ENCODE assay signal across 8 cellular contexts in the genomic region with DNA sequence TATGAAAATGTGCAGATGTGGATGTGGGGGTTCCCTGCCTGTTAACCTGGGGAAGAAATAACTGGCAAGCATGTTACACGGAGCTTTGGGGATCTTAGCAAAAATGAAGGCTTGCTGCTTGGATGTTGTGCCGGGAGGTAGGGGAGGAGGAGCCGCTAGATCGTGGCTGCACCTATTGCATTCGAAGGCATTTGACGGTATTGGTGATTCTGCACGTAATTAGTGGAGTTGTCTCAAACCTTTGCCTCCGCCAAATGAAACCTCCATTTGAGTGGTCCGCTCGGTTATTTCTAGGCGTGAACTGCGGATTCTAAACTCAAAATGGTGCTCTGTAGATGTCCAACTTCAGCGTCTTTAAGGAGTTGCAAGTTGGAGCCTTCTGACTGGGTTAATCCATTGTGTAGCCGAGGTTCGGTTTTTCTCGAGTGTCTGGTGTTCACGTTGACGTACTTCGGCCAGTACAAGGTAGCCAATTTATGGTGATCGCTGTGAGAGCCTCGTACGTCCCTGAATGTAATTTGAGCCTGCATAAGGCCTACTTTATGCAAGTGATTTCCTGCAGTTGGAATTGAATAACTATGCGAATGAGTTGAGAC. TPM values are rescaled to one million over a fixed set of nuclear protein-coding genes. Genes with fewer than 3 reads are reported as not detected.
A peak's percentile ranks its signal among the peaks of the same experiment; 100 is the strongest.
DNase-seq lines count a peak whose midpoint lies in the region; ATAC-seq lines count a peak whose summit lies in the region.

No MANE protein-coding gene starts in this region.

- H3K9ac ChIP-seq in Karpas-422 (ENCODE audit: low read length), result no peak overlapping the region

- H3K27ac ChIP-seq in urinary bladder (ENCODE audit: low read depth) (no peak overlapping the region), Karpas-422 (ENCODE audit: low read length) (no peak overlapping the region)

- no peaks in the 10 kb centered on the region for H3K79me2 ChIP-seq in Karpas-422 (ENCODE audit: low read length)

- H3K4me3 ChIP-seq in urinary bladder (ENCODE audit: low read depth, low read length), result peak overlapping the region; percentile 99
- H3K4me3 ChIP-seq in Karpas-422 (ENCODE audit: low read length), result no peak overlapping the region

- no peak overlapping the region for H2AFZ ChIP-seq in Karpas-422 (ENCODE audit: low read length)

- H3K36me3 ChIP-seq in urinary bladder (ENCODE audit: insufficient read depth) (no peaks in the 10 kb centered on the region), Karpas-422 (ENCODE audit: insufficient read depth, low read length) (no peaks in the 10 kb centered on the region)

- POLR2A ChIA-PET in naive thymus-derived CD8-positive, alpha-beta T cell (lab: Charles Lee), result interaction anchor here (0.7 to 5.7 kb wide), 9 partner anchors 10 to 560 kb away, joined by 3 to 166 read pairs (median 3); partner anchors contain the start of gene TMC8

- H3K4me2 ChIP-seq in Karpas-422 (ENCODE audit: low read depth, low read length, poor library complexity, severe bottlenecking), result no peak overlapping the region

- 30% methylated on average over 23 of the region's 23 CpGs for WGBS in urinary bladder

- H3K4me3 Mint-ChIP-seq in T-helper 1 cell treated with Interleukin-12 subunit alpha and Interleukin-12 subunit beta and Interleukin-4 antibody, amounts not matched to agents 30 μg/mL and 1 μg/mL, for 36 hours, result peak overlapping the region; percentile 88
- H3K4me3 Mint-ChIP-seq in naive thymus-derived CD8-positive, alpha-beta T cell, result peak overlapping the region; percentile 92 to 99 (median 98)

- H3K27me3 Mint-ChIP-seq in T-helper 1 cell treated with Interleukin-12 subunit alpha and Interleukin-12 subunit beta and Interleukin-4 antibody, amounts not matched to agents 30 μg/mL and 1 μg/mL, for 36 hours (ENCODE audit: low read depth), result peaks cover 51% of the 10 kb centered on the region
- H3K27me3 Mint-ChIP-seq in naive thymus-derived CD8-positive, alpha-beta T cell, result peaks cover 0 to 6% (median 0%) of the 10 kb centered on the region in 5 donors

- H3K9me3 Mint-ChIP-seq in T-helper 1 cell treated with Interleukin-12 subunit alpha and Interleukin-12 subunit beta and Interleukin-4 antibody, amounts not matched to agents 30 μg/mL and 1 μg/mL, for 36 hours, result no peaks in the 10 kb centered on the region
- H3K9me3 Mint-ChIP-seq in naive thymus-derived CD8-positive, alpha-beta T cell, result no peaks in the 10 kb centered on the region

- H3K4me1 Mint-ChIP-seq in T-helper 1 cell treated with Interleukin-12 subunit alpha and Interleukin-12 subunit beta and Interleukin-4 antibody, amounts not matched to agents 30 μg/mL and 1 μg/mL, for 36 hours (ENCODE audit: low read depth), result peaks cover 38% of the 10 kb centered on the region
- H3K4me1 Mint-ChIP-seq in naive thymus-derived CD8-positive, alpha-beta T cell, result peaks cover 42 to 69% (median 60%) of the 10 kb centered on the region in 4 donors

- peaks cover 4% of the 10 kb centered on the region for H3K4me1 ChIP-seq in urinary bladder (ENCODE audit: insufficient read depth)
- H3K4me1 ChIP-seq in Karpas-422 (ENCODE audit: low read length), result peaks cover 12% of the 10 kb centered on the region

- peak; percentile 57 for DNase-seq in NCI-H2107 treated with DMSO at 0.1 percent for 48 hours (lab: John Stamatoyannopoulos, UW; ENCODE audit: unreplicated experiment)
- DNase-seq in NCI-H2107 (lab: John Stamatoyannopoulos, UW), result no peak
- DNase-seq in effector CD4-positive, alpha-beta T cell, result peak; percentile 12
- peak in 9 of 10 donors; percentile 25 to 75 (median 58) for DNase-seq in naive thymus-derived CD8-positive, alpha-beta T cell
- no peak for DNase-seq in Karpas-422
- DNase-seq in HT-29 (ENCODE audit: low spot score), result no peak

- no peaks in the 10 kb centered on the region for H3K27me3 ChIP-seq in Karpas-422 (ENCODE audit: low read length)

- H3K9me2 ChIP-seq in Karpas-422 (replicated peaks; ENCODE audit: insufficient read depth, low read length), result no peaks in the 10 kb centered on the region

- H3K9me3 ChIP-seq in Karpas-422 (ENCODE audit: low read length), result no peaks in the 10 kb centered on the region

- H3K27ac Mint-ChIP-seq in T-helper 1 cell treated with Interleukin-12 subunit alpha and Interleukin-12 subunit beta and Interleukin-4 antibody, amounts not matched to agents 30 μg/mL and 1 μg/mL, for 36 hours, result peak overlapping the region; percentile 79
- peak overlapping the region; percentile 92 to 99 (median 97) for H3K27ac Mint-ChIP-seq in naive thymus-derived CD8-positive, alpha-beta T cell

- H4K20me1 ChIP-seq in Karpas-422 (ENCODE audit: insufficient read depth, low read depth, low read length), result no peaks in the 10 kb centered on the region

- ATAC-seq in naive thymus-derived CD8-positive, alpha-beta T cell, result peak; percentile 6 to 15

- peaks cover 11% of the 10 kb centered on the region for H3K36me3 Mint-ChIP-seq in T-helper 1 cell treated with Interleukin-12 subunit alpha and Interleukin-12 subunit beta and Interleukin-4 antibody, amounts not matched to agents 30 μg/mL and 1 μg/mL, for 36 hours (ENCODE audit: low read depth)
- H3K36me3 Mint-ChIP-seq in naive thymus-derived CD8-positive, alpha-beta T cell, result peaks cover 0 to 8% (median 0%) of the 10 kb centered on the region in 3 donors

RNA-seq across cellular contexts. Expression of gene TNRC6C, which starts 1.5 kb away (rescaled TPM):
- total RNA-seq in naive thymus-derived CD8-positive, alpha-beta T cell, result 100 to 1,000 TPM; 113 to 116 TPM
- 1 to 10 TPM; 4.9 to 8.6 (median 5.8) TPM for polyA plus RNA-seq in naive thymus-derived CD8-positive, alpha-beta T cell
- total RNA-seq in urinary bladder, result 17.8 TPM
- polyA plus RNA-seq in urinary bladder, result 7.1 TPM
- total RNA-seq in Karpas-422 (2014; rRNA removed; shearing (Covaris generic); ENCODE audit: low replicate concordance), result not detected in 2 replicates
- 4.1 and 7.2 TPM in 2 replicates for total RNA-seq in HT-29 (2014; rRNA removed; shearing (Covaris generic))

Comparison
In these comparisons a context has a peak if more than half of its experiments do, and no peak if none do; other contexts are left out.
1. DNase-seq: peak in NCI-H2107 treated with DMSO at 0.1 percent for 48 hours (single experiment), effector CD4-positive, alpha-beta T cell (single experiment) and naive thymus-derived CD8-positive, alpha-beta T cell (9 of 10); none in NCI-H2107 (single experiment), Karpas-422 (single experiment) and HT-29 (single experiment).